ENCODE assay signal across 12 cellular contexts in the genomic region with DNA sequence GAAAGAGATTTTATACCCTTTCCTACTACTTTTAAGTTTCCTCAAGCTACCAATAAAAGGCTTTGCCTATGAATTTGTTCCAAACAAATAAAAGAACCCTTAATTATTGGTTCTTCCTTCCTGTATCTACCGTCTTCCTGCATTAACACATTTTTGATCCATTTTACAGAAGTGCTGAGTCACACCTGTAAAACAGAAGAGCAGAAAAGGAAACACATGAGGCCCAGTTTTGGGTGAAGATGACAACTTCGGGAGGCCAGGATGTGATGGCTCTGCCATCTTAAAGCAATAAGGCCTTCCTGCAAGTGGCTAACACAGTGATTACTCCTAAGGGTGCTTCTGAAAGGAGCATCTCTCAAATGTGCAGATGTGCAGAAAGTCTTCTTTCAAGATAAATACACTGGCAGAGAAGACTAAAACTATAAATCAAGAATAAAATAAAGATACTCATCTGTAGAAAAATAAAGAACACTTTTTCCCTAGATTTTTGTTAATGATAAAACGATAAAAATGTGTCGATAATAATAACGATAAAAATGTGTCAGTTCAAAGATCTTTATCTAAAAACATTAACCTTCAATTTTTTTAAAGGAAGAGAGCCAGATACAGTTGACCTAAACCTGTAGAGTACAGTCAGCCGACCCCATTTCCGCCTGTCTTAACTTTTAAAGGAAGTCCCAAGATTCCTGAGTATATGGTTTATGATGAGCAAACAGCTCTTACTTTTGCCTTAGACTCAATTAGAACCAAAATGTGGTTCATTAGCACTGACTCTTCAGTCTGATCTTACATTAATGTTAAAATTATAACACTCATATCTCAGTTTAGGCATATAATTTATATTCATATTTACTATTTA.
DNase-seq lines count a peak whose midpoint lies in the region; ATAC-seq, FAIRE-seq and TF ChIP-seq lines count a peak whose summit lies in the region.
"Had no signal": no experiment of that assay in that cellular context is flagged by ENCODE, and none has a peak within 500 bp of the region (broad histone marks: within the 10 kb centered on the region; RNA-seq: fewer than 3 reads in every experiment).

No MANE protein-coding gene starts in this region.

- no peak overlapping the region for H3K4me3 ChIP-seq in A549
- no peak overlapping the region for H3K4me3 ChIP-seq in PC-9

- no peaks in the 10 kb centered on the region for H4K20me1 ChIP-seq in PC-9 (ENCODE audit: insufficient read depth)

- 0 out of 2 replicates have a peak, but pooled peaks cover 20% of the 10 kb centered on the region for H3K36me3 ChIP-seq in PC-9 (ENCODE audit: low read depth)

- H3K27ac ChIP-seq in A549: peak overlapping the region; percentile 71 to 83
- H3K27ac ChIP-seq in PC-9: peak overlapping the region; percentile 88

- H3K4me1 ChIP-seq in A549: peaks cover 66% of the 10 kb centered on the region
- H3K4me1 ChIP-seq in PC-9 (replicated peaks; ENCODE audit: insufficient read depth): peaks cover 46% of the 10 kb centered on the region

- peaks cover 55% of the 10 kb centered on the region for H3F3A ChIP-seq in PC-9 (ENCODE audit: insufficient read depth, low read depth)

- H3K4me2 ChIP-seq in A549: peak overlapping the region; percentile 52
- peak overlapping the region; percentile 10 for H3K4me2 ChIP-seq in PC-9

- no peaks in the 10 kb centered on the region for H3K27me3 ChIP-seq in PC-9 (ENCODE audit: insufficient read depth, low read depth)

- POLR2A ChIA-PET in A549 (lab: Yijun Ruan, JAX) (interaction anchor here (0.7 kb wide), 1 partner anchor 43 kb away, joined by 3 read pairs; no protein-coding TSS in a partner anchor), PC-9 (lab: Charles Lee; ENCODE audit: unreplicated experiment) (interaction anchor here (0.6 kb wide), 3 partner anchors 9 to 127 kb away, joined by 4 to 13 read pairs (median 4); no protein-coding TSS in a partner anchor)

- TF ChIP-seq EP300 in A549 (IDR thresholded peaks at IDR 0.05): no peak

- no peaks in the 10 kb centered on the region for H3K9me3 Mint-ChIP-seq in activated T-helper 2 cell treated with anti-CD3 and anti-CD28 coated beads, Interferon-gamma antibody, Interleukin-2, Interleukin-4, amounts not matched to agents 10 μg/mL and 5 μg/mL and 100 μg/mL, durations not matched to agents 14 hours and 24 hours and 36 hours

- BruUV-seq in PC-9 (replicated peaks; lab: Mats Ljungman, UMichigan): no TSS peak

- no peak overlapping the region for H3K4me3 Mint-ChIP-seq in activated T-helper 2 cell treated with anti-CD3 and anti-CD28 coated beads, Interferon-gamma antibody, Interleukin-2, Interleukin-4, amounts not matched to agents 10 μg/mL and 5 μg/mL and 100 μg/mL, durations not matched to agents 14 hours and 24 hours and 36 hours (ENCODE audit: low read depth)

- TF ChIP-seq POLR2A in A549 (IDR thresholded peaks at IDR 0.05; ENCODE audit: low read length): no peak

- peaks cover 77% of the 10 kb centered on the region for H3K79me2 ChIP-seq in PC-9 (ENCODE audit: low read depth)

- no peak overlapping the region for H2AFZ ChIP-seq in PC-9

- H3K36me3 Mint-ChIP-seq in activated T-helper 2 cell treated with anti-CD3 and anti-CD28 coated beads, Interferon-gamma antibody, Interleukin-2, Interleukin-4, amounts not matched to agents 10 μg/mL and 5 μg/mL and 100 μg/mL, durations not matched to agents 14 hours and 24 hours and 36 hours (ENCODE audit: low read depth): peaks cover 5% of the 10 kb centered on the region

- CTCF ChIA-PET in A549 (lab: Yijun Ruan, JAX): interaction anchor here (1.1 to 3.4 kb wide), 9 partner anchors 9 to 180 kb away, joined by 4 to 18 read pairs (median 6); no protein-coding TSS in a partner anchor
- CTCF ChIA-PET in PC-9 (lab: Charles Lee): no interaction called here

- DNase-seq in A549 (ENCODE audit: low read depth in 1 of 2, low spot score in 1 of 2) (peak in 1 of 2 experiments; percentile 32), ELR (ENCODE audit: low read depth) (peak; percentile 43), PC-9 (no peak), dermis blood vessel endothelial cell (peak; percentile 61), HTR-8/SVneo (ENCODE audit: insufficient read length, low spot score) (no peak), posterior cingulate gyrus (no peak)
- no peak for DNase-seq in activated T-helper 2 cell treated with anti-CD3 and anti-CD28 coated beads, Interferon-gamma antibody, Interleukin-2, Interleukin-4, amounts not matched to agents 10 μg/mL and 5 μg/mL and 100 μg/mL, durations not matched to agents 14 hours and 24 hours and 36 hours (ENCODE audit: low spot score)
- DNase-seq: activated effector memory CD4-positive, alpha-beta T cell treated with anti-CD3 and anti-CD28 coated beads, Interleukin-2, amount 50 U/mL, for 16 hours; effector memory CD4-positive, alpha-beta T cell; NCI-H1694 had no signal

- H3K9me2 ChIP-seq in PC-9 (ENCODE audit: insufficient read depth): no peaks in the 10 kb centered on the region

- H3K27me3 Mint-ChIP-seq in activated T-helper 2 cell treated with anti-CD3 and anti-CD28 coated beads, Interferon-gamma antibody, Interleukin-2, Interleukin-4, amounts not matched to agents 10 μg/mL and 5 μg/mL and 100 μg/mL, durations not matched to agents 14 hours and 24 hours and 36 hours (ENCODE audit: low read depth): no peaks in the 10 kb centered on the region
- H3K27me3 Mint-ChIP-seq: progenitor cell of endocrine pancreas had no signal

- peaks cover 36% of the 10 kb centered on the region for H3K4me1 Mint-ChIP-seq in activated T-helper 2 cell treated with anti-CD3 and anti-CD28 coated beads, Interferon-gamma antibody, Interleukin-2, Interleukin-4, amounts not matched to agents 10 μg/mL and 5 μg/mL and 100 μg/mL, durations not matched to agents 14 hours and 24 hours and 36 hours (ENCODE audit: low read depth)

- H3K27ac Mint-ChIP-seq in activated T-helper 2 cell treated with anti-CD3 and anti-CD28 coated beads, Interferon-gamma antibody, Interleukin-2, Interleukin-4, amounts not matched to agents 10 μg/mL and 5 μg/mL and 100 μg/mL, durations not matched to agents 14 hours and 24 hours and 36 hours: no peak overlapping the region

- 67% methylated on average over 7 of the region's 7 CpGs for WGBS in A549 (ENCODE audit: missing lambda C conversion rate)

- no peak for TF ChIP-seq CTCF in A549 (IDR thresholded peaks at IDR 0.05)
- no peak for TF ChIP-seq CTCF in PC-9 (conservative IDR thresholded peaks at IDR 0.05)

- H3K9me3 ChIP-seq in A549 (no peaks in the 10 kb centered on the region), PC-9 (ENCODE audit: insufficient read depth, low read depth) (no peaks in the 10 kb centered on the region)

- intact Hi-C loops in PC-9 (cut with micrococcal nuclease; ENCODE audit: unreplicated experiment) (no loop called here), posterior cingulate gyrus (cut with DNase I) (no loop called here)
- intact Hi-C loops in activated T-helper 2 cell treated with anti-CD3 and anti-CD28 coated beads, Interferon-gamma antibody, Interleukin-2, Interleukin-4, amounts not matched to agents 10 μg/mL and 5 μg/mL and 100 μg/mL, durations not matched to agents 14 hours and 24 hours and 36 hours (cut with micrococcal nuclease): no loop called here

- FAIRE-seq in A549 (lab: Jason Lieb, UNC) (no peak), HTR-8/SVneo (lab: Jason Lieb, UNC) (no peak)

- TF ChIP-seq RAD21 in A549 (conservative IDR thresholded peaks at IDR 0.05 in 1 of 2, IDR thresholded peaks at IDR 0.05 in 1 of 2): no peak

- ATAC-seq in A549: no peak
- no peak for ATAC-seq in HG02642 (IDR thresholded peaks at IDR 0.05; ENCODE audit: poor library complexity, unreplicated experiment)

TF ChIP-seq in A549, 52 proteins besides CTCF, POLR2A, EP300 and RAD21:
- TF ChIP-seq NFE2L2 (conservative IDR thresholded peaks at IDR 0.05; ENCODE audit: low read length): peak; percentile 92
- TF ChIP-seq ZNF302 (CRISPR knock-in tag; IDR thresholded peaks at IDR 0.05): no peak
- peak; percentile 95 for TF ChIP-seq MAFK (IDR thresholded peaks at IDR 0.05; ENCODE audit: partially characterized antibody)

Comparison
In these comparisons a context has a peak if more than half of its experiments do, and no peak if none do; other contexts are left out.
1. DNase-seq: peak in ELR (single experiment) and dermis blood vessel endothelial cell (single experiment); none in PC-9 (0 of 2), activated T-helper 2 cell treated with anti-CD3 and anti-CD28 coated beads, Interferon-gamma antibody, Interleukin-2, Interleukin-4, amounts not matched to agents 10 μg/mL and 5 μg/mL and 100 μg/mL, durations not matched to agents 14 hours and 24 hours and 36 hours (single experiment), HTR-8/SVneo (single experiment) and posterior cingulate gyrus (0 of 10).